ENCODE assay signal across 1 cellular context in the genomic region with DNA sequence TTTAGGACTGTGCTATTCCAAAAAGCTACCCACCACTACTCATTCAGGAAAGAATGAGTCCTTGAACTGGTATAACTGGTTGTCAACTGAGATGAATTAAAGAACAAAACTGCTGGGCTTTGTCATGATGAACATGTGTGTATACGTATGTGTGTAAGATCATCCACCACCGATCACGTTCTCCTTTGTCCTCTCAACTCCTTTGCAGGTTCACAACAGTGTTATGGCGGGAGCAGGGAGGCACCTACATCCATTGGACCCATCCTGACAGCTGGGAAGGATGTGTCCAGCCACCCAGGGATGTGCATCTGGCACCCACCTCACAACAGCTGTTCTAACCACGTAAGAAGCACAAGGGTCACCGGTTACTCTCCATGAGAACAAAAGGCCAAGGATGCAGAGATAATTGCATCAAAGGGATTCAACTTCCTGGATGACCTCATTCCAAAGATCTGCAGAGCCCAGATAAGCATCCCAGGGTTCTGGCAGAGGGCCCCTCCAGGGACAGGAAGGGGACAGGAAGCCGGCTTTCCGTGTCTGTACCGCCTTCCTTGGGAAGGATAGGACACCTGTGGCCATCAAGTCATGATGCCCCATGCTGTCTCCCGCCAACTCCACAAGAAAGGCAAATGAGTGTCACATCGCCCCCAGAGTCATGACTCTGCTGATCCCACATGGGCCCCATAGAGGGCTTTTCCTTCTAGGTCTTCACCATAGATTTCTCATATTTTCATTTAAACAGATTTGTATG.
TF ChIP-seq lines count a peak whose summit lies in the region.

No MANE protein-coding gene starts in this region.

TF ChIP-seq in K562, 482 proteins besides CTCF, POLR2A, EP300 and RAD21 (continued from another document and continues in another):
- no peak for TF ChIP-seq PBX2 (CRISPR knock-in tag; IDR thresholded peaks at IDR 0.05; ENCODE audit: low read depth)
- TF ChIP-seq PBX2 (tag; conservative IDR thresholded peaks at IDR 0.05; ENCODE audit: low read depth) = no peak
- TF ChIP-seq FOXK2 (conservative IDR thresholded peaks at IDR 0.05 in 1 of 2, IDR thresholded peaks at IDR 0.05 in 1 of 2; ENCODE audit: low read depth in 2 of 2) = 0 out of 4 replicates have a peak, but pooled peaks of 1 of the 2 experiments have one; percentile 11
- TF ChIP-seq ZBTB9 (CRISPR knock-in tag; IDR thresholded peaks at IDR 0.05) = 0 out of 2 replicates have a peak, but pooled peaks have one; percentile 24
- TF ChIP-seq SRSF3 (IDR thresholded peaks at IDR 0.05; ENCODE audit: insufficient read depth, low read length) = no peak
- no peak for TF ChIP-seq NR2C2 (CRISPR knock-in tag; IDR thresholded peaks at IDR 0.05)
- peak; percentile 77 for TF ChIP-seq NR2C2 (tag; IDR thresholded peaks at IDR 0.05)
- no peak for TF ChIP-seq SETDB1 (IDR thresholded peaks at IDR 0.05; ENCODE audit: low read length)
- TF ChIP-seq, protein P1, sequence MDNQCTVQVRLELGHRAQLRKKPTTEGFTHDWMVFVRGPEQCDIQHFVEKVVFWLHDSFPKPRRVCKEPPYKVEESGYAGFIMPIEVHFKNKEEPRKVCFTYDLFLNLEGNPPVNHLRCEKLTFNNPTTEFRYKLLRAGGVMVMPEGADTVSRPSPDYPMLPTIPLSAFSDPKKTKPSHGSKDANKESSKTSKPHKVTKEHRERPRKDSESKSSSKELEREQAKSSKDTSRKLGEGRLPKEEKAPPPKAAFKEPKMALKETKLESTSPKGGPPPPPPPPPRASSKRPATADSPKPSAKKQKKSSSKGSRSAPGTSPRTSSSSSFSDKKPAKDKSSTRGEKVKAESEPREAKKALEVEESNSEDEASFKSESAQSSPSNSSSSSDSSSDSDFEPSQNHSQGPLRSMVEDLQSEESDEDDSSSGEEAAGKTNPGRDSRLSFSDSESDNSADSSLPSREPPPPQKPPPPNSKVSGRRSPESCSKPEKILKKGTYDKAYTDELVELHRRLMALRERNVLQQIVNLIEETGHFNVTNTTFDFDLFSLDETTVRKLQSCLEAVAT (IDR thresholded peaks at IDR 0.05) = 0 out of 4 replicates have a peak, but pooled peaks of 1 of the 2 experiments have one; percentile 30
- TF ChIP-seq, protein P2, sequence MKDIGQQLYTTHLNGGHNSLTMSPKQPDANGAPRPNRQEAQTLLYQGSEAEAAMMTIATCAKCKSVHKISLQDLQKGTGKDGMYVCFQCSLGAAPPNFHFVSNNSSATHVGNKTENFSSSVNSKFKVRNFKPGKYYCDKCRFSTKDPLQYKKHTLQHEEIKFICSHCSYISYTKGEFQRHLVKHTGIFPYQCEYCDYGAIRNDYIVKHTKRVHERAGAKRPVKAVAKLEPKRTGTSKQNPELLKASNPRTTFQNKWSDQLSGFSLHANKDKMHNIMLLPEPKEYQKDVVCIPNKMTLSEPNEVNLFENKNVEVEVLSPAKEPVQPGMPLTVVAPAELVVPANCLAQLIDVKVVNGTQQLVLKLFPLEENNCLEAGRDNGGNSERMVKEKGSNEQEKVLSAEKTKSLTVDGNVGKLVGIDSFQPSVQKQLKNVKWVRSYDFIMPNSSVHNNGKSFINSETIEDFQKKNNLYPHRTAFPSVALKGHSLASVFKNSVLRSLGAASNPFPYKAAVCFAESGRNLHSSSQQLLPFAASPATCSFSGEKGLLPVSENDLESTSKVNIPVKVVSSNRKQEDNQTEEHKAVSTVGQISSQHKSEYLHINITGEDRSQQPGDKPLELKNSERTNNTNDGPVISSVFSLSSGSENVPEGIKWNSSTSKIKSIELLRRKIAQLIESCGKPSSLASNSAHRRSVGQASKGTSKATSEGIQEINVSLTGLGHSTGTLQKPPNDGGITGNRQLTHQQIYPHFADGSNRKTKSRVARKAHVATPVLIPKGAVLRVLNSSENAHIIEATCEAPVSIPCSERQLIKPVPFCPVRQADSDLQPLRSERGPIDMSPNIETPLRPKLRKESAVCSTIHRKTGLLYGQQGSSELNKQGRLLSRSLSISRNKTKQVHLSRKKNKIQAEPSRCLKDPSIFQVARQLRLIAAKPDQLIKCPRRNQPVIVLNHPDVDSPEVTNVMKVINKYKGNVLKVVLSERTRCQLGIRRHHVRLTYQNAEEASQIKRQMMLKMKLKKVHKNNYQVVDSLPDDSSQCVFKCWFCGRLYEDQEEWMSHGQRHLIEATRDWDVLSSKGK (CRISPR knock-in tag; IDR thresholded peaks at IDR 0.05) = no peak
- TF ChIP-seq RB1 (IDR thresholded peaks at IDR 0.05; ENCODE audit: low read depth) = no peak
- TF ChIP-seq, protein P3, sequence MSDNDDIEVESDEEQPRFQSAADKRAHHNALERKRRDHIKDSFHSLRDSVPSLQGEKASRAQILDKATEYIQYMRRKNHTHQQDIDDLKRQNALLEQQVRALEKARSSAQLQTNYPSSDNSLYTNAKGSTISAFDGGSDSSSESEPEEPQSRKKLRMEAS (CRISPR knock-in tag; IDR thresholded peaks at IDR 0.05) = peak; percentile 27; the same call in 1 of the 2 replicates
- no peak for TF ChIP-seq RBBP5 (IDR thresholded peaks at IDR 0.05; ENCODE audit: borderline replicate concordance, insufficient read depth, low read length, poor library complexity, severe bottlenecking)
- no peak for TF ChIP-seq REST (CRISPR knock-in tag; IDR thresholded peaks at IDR 0.05; ENCODE audit: low read depth)
- TF ChIP-seq MEIS2 (IDR thresholded peaks at IDR 0.05; ENCODE audit: partially characterized antibody) = peak; percentile 17
- TF ChIP-seq MEF2D (tag; conservative IDR thresholded peaks at IDR 0.05; ENCODE audit: low read depth) = peak; percentile 81; the same call in 1 of the 2 replicates
- TF ChIP-seq ARNT (IDR thresholded peaks at IDR 0.05) = peak in 1 of 2 experiments; percentile 62; a peak in 1 of 4 replicates
- no peak; the same call in 1 of the 2 replicates for TF ChIP-seq ZNF134 (CRISPR knock-in tag; conservative IDR thresholded peaks at IDR 0.05)
- TF ChIP-seq CREM (IDR thresholded peaks at IDR 0.05; ENCODE audit: low read depth) = peak; percentile 90
- no peak for TF ChIP-seq ZNF121 (CRISPR knock-in tag; conservative IDR thresholded peaks at IDR 0.05)
- no peak for TF ChIP-seq ZNF384 (IDR thresholded peaks at IDR 0.05; ENCODE audit: low read depth, low read length)
- TF ChIP-seq EWSR1 (IDR thresholded peaks at IDR 0.05; ENCODE audit: borderline replicate concordance, low read depth, partially characterized antibody) = no peak
- peak; percentile 56; the same call in 1 of the 2 replicates for TF ChIP-seq CEBPG (CRISPR knock-in tag; IDR thresholded peaks at IDR 0.05)
- peak in 1 of 2 experiments; percentile 52; a peak in 1 of 4 replicates for TF ChIP-seq CEBPG (tag; conservative IDR thresholded peaks at IDR 0.05 in 1 of 2, IDR thresholded peaks at IDR 0.05 in 1 of 2)
- TF ChIP-seq, protein P4, sequence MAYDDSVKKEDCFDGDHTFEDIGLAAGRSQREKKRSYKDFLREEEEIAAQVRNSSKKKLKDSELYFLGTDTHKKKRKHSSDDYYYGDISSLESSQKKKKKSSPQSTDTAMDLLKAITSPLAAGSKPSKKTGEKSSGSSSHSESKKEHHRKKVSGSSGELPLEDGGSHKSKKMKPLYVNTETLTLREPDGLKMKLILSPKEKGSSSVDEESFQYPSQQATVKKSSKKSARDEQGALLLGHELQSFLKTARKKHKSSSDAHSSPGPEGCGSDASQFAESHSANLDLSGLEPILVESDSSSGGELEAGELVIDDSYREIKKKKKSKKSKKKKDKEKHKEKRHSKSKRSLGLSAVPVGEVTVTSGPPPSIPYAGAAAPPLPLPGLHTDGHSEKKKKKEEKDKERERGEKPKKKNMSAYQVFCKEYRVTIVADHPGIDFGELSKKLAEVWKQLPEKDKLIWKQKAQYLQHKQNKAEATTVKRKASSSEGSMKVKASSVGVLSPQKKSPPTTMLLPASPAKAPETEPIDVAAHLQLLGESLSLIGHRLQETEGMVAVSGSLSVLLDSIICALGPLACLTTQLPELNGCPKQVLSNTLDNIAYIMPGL (CRISPR knock-in tag; IDR thresholded peaks at IDR 0.05) = no peak
- peak; percentile 86 for TF ChIP-seq ELF1 (tag; IDR thresholded peaks at IDR 0.05)
- no peak for TF ChIP-seq RBFOX2 (IDR thresholded peaks at IDR 0.05; ENCODE audit: low read depth, low read length)
- peak; percentile 75 for TF ChIP-seq GABPA (tag; conservative IDR thresholded peaks at IDR 0.05; ENCODE audit: low read depth)
- TF ChIP-seq ZNF175 (CRISPR knock-in tag; IDR thresholded peaks at IDR 0.05; ENCODE audit: low read depth) = peak; percentile 97
- no peak for TF ChIP-seq ATF1 (CRISPR knock-in tag; IDR thresholded peaks at IDR 0.05)
- TF ChIP-seq ATF1 (tag; IDR thresholded peaks at IDR 0.05) = peak; percentile 76
- TF ChIP-seq CCNT2 (IDR thresholded peaks at IDR 0.05; ENCODE audit: borderline replicate concordance, extremely low read depth, insufficient read length, low read depth, low read length) = peak; percentile 43
- no peak for TF ChIP-seq ZFPM2 (CRISPR knock-in tag; IDR thresholded peaks at IDR 0.05)
- TF ChIP-seq SP1 (CRISPR knock-in tag; IDR thresholded peaks at IDR 0.05) = peak; percentile 51; the same call in 1 of the 2 replicates
- peak in 1 of 2 experiments; percentile 56; a peak in 1 of 4 replicates for TF ChIP-seq NONO (IDR thresholded peaks at IDR 0.05; ENCODE audit: low read depth in 2 of 2, low read length in 1 of 2)
- TF ChIP-seq HNRNPUL1 (IDR thresholded peaks at IDR 0.05; ENCODE audit: low read length) = no peak
- no peak for TF ChIP-seq FIP1L1 (IDR thresholded peaks at IDR 0.05; ENCODE audit: low read depth, low read length, poor library complexity, severe bottlenecking)
- peak; percentile 60; the same call in 1 of the 2 replicates for TF ChIP-seq MECOM (CRISPR knock-in tag; IDR thresholded peaks at IDR 0.05)
- TF ChIP-seq XRCC5 (IDR thresholded peaks at IDR 0.05; ENCODE audit: low read depth, low read length) = no peak
- peak; percentile 79; the same call in 1 of the 2 replicates for TF ChIP-seq MYNN (IDR thresholded peaks at IDR 0.05)
- no peak for TF ChIP-seq MYNN (CRISPR knock-in tag; IDR thresholded peaks at IDR 0.05)
- peak; percentile 92 for TF ChIP-seq ZNF395 (CRISPR knock-in tag; IDR thresholded peaks at IDR 0.05)
- TF ChIP-seq RBM17 (IDR thresholded peaks at IDR 0.05; ENCODE audit: borderline replicate concordance, low read depth, low read length) = no peak
- 0 out of 2 replicates have a peak, but pooled peaks have one; percentile 17 for TF ChIP-seq SMAD3 (CRISPR knock-in tag; conservative IDR thresholded peaks at IDR 0.05)
